1 cellular context compared by ENCODE assay signal in genomic region chr2:40321822-40322221, GRCh38.
A peak's percentile ranks its signal among the peaks of the same experiment; 100 is the strongest.
TF ChIP-seq lines count a peak whose summit lies in the region.

No MANE protein-coding gene starts in this region.

TF ChIP-seq in SK-N-SH, 30 proteins besides CTCF, POLR2A, EP300 and RAD21 (continued from another document):
- TF ChIP-seq USF1 (IDR thresholded peaks at IDR 0.05; ENCODE audit: borderline replicate concordance, low read depth) (no peak), MEF2A (IDR thresholded peaks at IDR 0.05; ENCODE audit: borderline replicate concordance, low read depth) (0 out of 2 replicates have a peak, but pooled peaks have one; percentile 17)
TF ChIP-seq in SK-N-SH: peak in this region for 5.
